ENCODE assay signal across 23 cellular contexts in genomic region chr10:33666686-33667480, GRCh38.
DNase-seq lines count a peak whose midpoint lies in the region; ATAC-seq, FAIRE-seq and TF ChIP-seq lines count a peak whose summit lies in the region.
"Had no signal": no experiment of that assay in that cellular context is flagged by ENCODE, and none has a peak within 500 bp of the region (broad histone marks: within the 10 kb centered on the region; RNA-seq: fewer than 3 reads in every experiment).

No MANE protein-coding gene starts in this region.

- H3K4me3 Mint-ChIP-seq in astrocyte (ENCODE audit: unreplicated experiment) (no peak overlapping the region), WTC11 (no peak overlapping the region)
- H3K4me3 Mint-ChIP-seq in CD4-positive, alpha-beta T cell = no peak overlapping the region
- H3K4me3 Mint-ChIP-seq: activated CD4-positive, alpha-beta T cell treated with anti-CD3 and anti-CD28 coated beads for 36 hours; activated naive CD8-positive, alpha-beta T cell treated with anti-CD3 and anti-CD28 coated beads, Interleukin-2, amount 50 U/mL, for 24 hours had no signal

- POLR2A ChIA-PET in CD4-positive, alpha-beta T cell (lab: Charles Lee) = no interaction called here
- POLR2A ChIA-PET in WTC11 (lab: Charles Lee) = no interaction called here

- H2AFZ ChIP-seq in astrocyte (ENCODE audit: low read depth, low read length) = no peak overlapping the region
- H2AFZ ChIP-seq in osteoblast (ENCODE audit: low read length) = peak overlapping the region; percentile 4
- H2AFZ ChIP-seq: PC-9 had no signal

- H3K27ac ChIP-seq in astrocyte (ENCODE audit: low read depth, low read length) (no peak overlapping the region), osteoblast (ENCODE audit: low read depth, low read length) (no peak overlapping the region)
- no peak overlapping the region for H3K27ac ChIP-seq in CD4-positive, alpha-beta T cell (ENCODE audit: low read depth, low read length)
- H3K27ac ChIP-seq: cardiac muscle cell, dorsolateral prefrontal cortex, PC-9, spleen had no signal

- no peak overlapping the region for H3K27ac Mint-ChIP-seq in astrocyte (ENCODE audit: unreplicated experiment)
- H3K27ac Mint-ChIP-seq in CD4-positive, alpha-beta T cell = no peak overlapping the region
- H3K27ac Mint-ChIP-seq in WTC11 = no peak overlapping the region
- H3K27ac Mint-ChIP-seq: activated CD4-positive, alpha-beta T cell treated with anti-CD3 and anti-CD28 coated beads for 36 hours; activated naive CD8-positive, alpha-beta T cell treated with anti-CD3 and anti-CD28 coated beads, Interleukin-2, amount 50 U/mL, for 24 hours had no signal

- intact Hi-C loops in Right ventricle myocardium superior (cut with DNase I) = no loop called here
- intact Hi-C loops in CD4-positive, alpha-beta T cell (cut with DNase I, micrococcal nuclease) = no loop called here

- TF ChIP-seq CTCF in astrocyte (IDR thresholded peaks at IDR 0.05; ENCODE audit: insufficient read depth, low read depth, low read length) = no peak
- TF ChIP-seq CTCF in osteoblast (IDR thresholded peaks at IDR 0.05; ENCODE audit: extremely low read depth, low read depth, low read length) = no peak
- no peak for TF ChIP-seq CTCF in CD4-positive, alpha-beta T cell (IDR thresholded peaks at IDR 0.05)
- no peak for TF ChIP-seq CTCF in WTC11 (IDR thresholded peaks at IDR 0.05)

- H3K36me3 ChIP-seq in astrocyte (ENCODE audit: insufficient read depth, low read length) = no peaks in the 10 kb centered on the region
- H3K36me3 ChIP-seq in osteoblast (ENCODE audit: insufficient read depth, low read length) = no peaks in the 10 kb centered on the region
- H3K36me3 ChIP-seq: BE2C, cardiac muscle cell, spleen had no signal

- no peak overlapping the region for H3K4me2 ChIP-seq in astrocyte (ENCODE audit: low read length)
- no peak overlapping the region for H3K4me2 ChIP-seq in osteoblast (ENCODE audit: insufficient read depth, low read length)
- H3K4me2 ChIP-seq: PC-9 had no signal

- ATAC-seq in Right ventricle myocardium superior (ENCODE audit: poor library complexity) (no peak), GM18511 (IDR thresholded peaks at IDR 0.05; ENCODE audit: unreplicated experiment) (no peak), WTC11 (no peak)
- no peak for ATAC-seq in CD4-positive, alpha-beta T cell (ENCODE audit: poor library complexity)
- ATAC-seq: activated CD4-positive, alpha-beta T cell treated with anti-CD3 and anti-CD28 coated beads for 36 hours; activated naive CD8-positive, alpha-beta T cell treated with anti-CD3 and anti-CD28 coated beads, Interleukin-2, amount 50 U/mL, for 24 hours; left lobe of liver had no signal

- peak; percentile 83 for DNase-seq in KBM-7
- peak; percentile 69 to 78 for DNase-seq in NOMO-1 (lab: John Stamatoyannopoulos, UW; ENCODE audit: unreplicated experiment in 2 of 2)
- peak; percentile 52 for DNase-seq in astrocyte (ENCODE audit: low read depth)
- no peak for DNase-seq in osteoblast (ENCODE audit: insufficient read length, low spot score, missing footprints)
- no peak for DNase-seq in Right ventricle myocardium superior
- DNase-seq in CD4-positive, alpha-beta T cell = no peak
- DNase-seq in WTC11 (ENCODE audit: low spot score) = no peak
- DNase-seq: activated CD4-positive, alpha-beta T cell treated with anti-CD3 and anti-CD28 coated beads for 36 hours; activated naive CD8-positive, alpha-beta T cell treated with anti-CD3 and anti-CD28 coated beads, Interleukin-2, amount 50 U/mL, for 24 hours; BE2C; dorsolateral prefrontal cortex; erythroblast; NCI-H526 treated with DMSO at 0.1 percent for 48 hours; PC-9; spleen; stimulated activated CD4-positive, alpha-beta T cell treated with anti-CD3 and anti-CD28 coated beads, Interleukin-4, amount 100 ng/mL, for 4 hours; T1000 had no signal

- no peaks in the 10 kb centered on the region for H3K9me3 ChIP-seq in astrocyte (ENCODE audit: insufficient read depth, low read depth, low read length)
- H3K9me3 ChIP-seq in osteoblast (ENCODE audit: low read depth, low read length) = no peaks in the 10 kb centered on the region
- no peaks in the 10 kb centered on the region for H3K9me3 ChIP-seq in CD4-positive, alpha-beta T cell (ENCODE audit: control insufficient read depth, low read length)
- H3K9me3 ChIP-seq: BE2C had no signal

- H3K27me3 ChIP-seq in astrocyte (ENCODE audit: insufficient read depth, low read length) (no peaks in the 10 kb centered on the region), osteoblast (ENCODE audit: insufficient read depth, low read length) (no peaks in the 10 kb centered on the region)
- no peaks in the 10 kb centered on the region for H3K27me3 ChIP-seq in CD4-positive, alpha-beta T cell (ENCODE audit: control insufficient read depth, insufficient read depth, low read length)
- H3K27me3 ChIP-seq: BE2C, cardiac muscle cell, dorsolateral prefrontal cortex, spleen had no signal

- H3K27me3 Mint-ChIP-seq in astrocyte (ENCODE audit: low read depth, unreplicated experiment) (peaks cover 3% of the 10 kb centered on the region), WTC11 (ENCODE audit: low read depth) (no peaks in the 10 kb centered on the region; the same call in 1 of the 2 replicates)
- peaks cover 2% of the 10 kb centered on the region for H3K27me3 Mint-ChIP-seq in CD4-positive, alpha-beta T cell

- H3K9me3 Mint-ChIP-seq in astrocyte (ENCODE audit: unreplicated experiment) (no peaks in the 10 kb centered on the region), WTC11 (peaks cover 14% of the 10 kb centered on the region)
- peaks cover 2% of the 10 kb centered on the region for H3K9me3 Mint-ChIP-seq in CD4-positive, alpha-beta T cell

- H4K20me1 ChIP-seq in astrocyte (ENCODE audit: insufficient read depth, low read length) (no peaks in the 10 kb centered on the region), osteoblast (ENCODE audit: insufficient read depth, low read length) (no peaks in the 10 kb centered on the region)

- H3K79me2 ChIP-seq in astrocyte (ENCODE audit: insufficient read depth, low read length) = no peaks in the 10 kb centered on the region
- H3K79me2 ChIP-seq in osteoblast (ENCODE audit: insufficient read depth, low read length) = no peaks in the 10 kb centered on the region

- H3K4me3 ChIP-seq in astrocyte (ENCODE audit: insufficient read depth, low read depth, low read length) = no peak overlapping the region
- H3K4me3 ChIP-seq in osteoblast (ENCODE audit: insufficient read depth, low read length) = no peak overlapping the region
- H3K4me3 ChIP-seq: cardiac muscle cell, dorsolateral prefrontal cortex, PC-9, spleen had no signal

- no peaks in the 10 kb centered on the region for H3K36me3 Mint-ChIP-seq in astrocyte (ENCODE audit: low read depth, unreplicated experiment)
- H3K36me3 Mint-ChIP-seq in CD4-positive, alpha-beta T cell (ENCODE audit: low read depth) = no peaks in the 10 kb centered on the region
- peaks cover 8% of the 10 kb centered on the region for H3K36me3 Mint-ChIP-seq in WTC11

- CTCF ChIA-PET in CD4-positive, alpha-beta T cell (lab: Charles Lee) = no interaction called here
- CTCF ChIA-PET in WTC11 (lab: Charles Lee) = no interaction called here

- in situ Hi-C loops in KBM-7 (cut with MboI; ENCODE audit: low pct_unique_long_range_greater_than_20kb, low sequenced_read_pairs) = no loop called here

- H3K4me1 Mint-ChIP-seq in astrocyte (ENCODE audit: low read depth, unreplicated experiment) = peaks cover 13% of the 10 kb centered on the region
- H3K4me1 Mint-ChIP-seq in CD4-positive, alpha-beta T cell (ENCODE audit: low read depth) = no peaks in the 10 kb centered on the region
- H3K4me1 Mint-ChIP-seq in WTC11 = peaks cover 7% of the 10 kb centered on the region
- H3K4me1 Mint-ChIP-seq: activated CD4-positive, alpha-beta T cell treated with anti-CD3 and anti-CD28 coated beads for 36 hours had no signal

- no peak overlapping the region for H3K9ac ChIP-seq in astrocyte (ENCODE audit: low read length)

- peaks cover 6% of the 10 kb centered on the region for H3K4me1 ChIP-seq in astrocyte (ENCODE audit: insufficient read depth, low read length)
- peaks cover 2% of the 10 kb centered on the region for H3K4me1 ChIP-seq in osteoblast (ENCODE audit: insufficient read depth, low read length)

- FAIRE-seq in astrocyte (lab: Jason Lieb, UNC) = no peak
- FAIRE-seq: D721Med, G401.6, GM12892 had no signal

TF ChIP-seq in WTC11, 78 proteins besides CTCF, POLR2A, EP300 and RAD21:
- TF ChIP-seq, protein P1, sequence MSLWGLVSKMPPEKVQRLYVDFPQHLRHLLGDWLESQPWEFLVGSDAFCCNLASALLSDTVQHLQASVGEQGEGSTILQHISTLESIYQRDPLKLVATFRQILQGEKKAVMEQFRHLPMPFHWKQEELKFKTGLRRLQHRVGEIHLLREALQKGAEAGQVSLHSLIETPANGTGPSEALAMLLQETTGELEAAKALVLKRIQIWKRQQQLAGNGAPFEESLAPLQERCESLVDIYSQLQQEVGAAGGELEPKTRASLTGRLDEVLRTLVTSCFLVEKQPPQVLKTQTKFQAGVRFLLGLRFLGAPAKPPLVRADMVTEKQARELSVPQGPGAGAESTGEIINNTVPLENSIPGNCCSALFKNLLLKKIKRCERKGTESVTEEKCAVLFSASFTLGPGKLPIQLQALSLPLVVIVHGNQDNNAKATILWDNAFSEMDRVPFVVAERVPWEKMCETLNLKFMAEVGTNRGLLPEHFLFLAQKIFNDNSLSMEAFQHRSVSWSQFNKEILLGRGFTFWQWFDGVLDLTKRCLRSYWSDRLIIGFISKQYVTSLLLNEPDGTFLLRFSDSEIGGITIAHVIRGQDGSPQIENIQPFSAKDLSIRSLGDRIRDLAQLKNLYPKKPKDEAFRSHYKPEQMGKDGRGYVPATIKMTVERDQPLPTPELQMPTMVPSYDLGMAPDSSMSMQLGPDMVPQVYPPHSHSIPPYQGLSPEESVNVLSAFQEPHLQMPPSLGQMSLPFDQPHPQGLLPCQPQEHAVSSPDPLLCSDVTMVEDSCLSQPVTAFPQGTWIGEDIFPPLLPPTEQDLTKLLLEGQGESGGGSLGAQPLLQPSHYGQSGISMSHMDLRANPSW (CRISPR knock-in tag; conservative IDR thresholded peaks at IDR 0.05; ENCODE audit: low read depth) = no peak

Comparison
In these comparisons a context has a peak if more than half of its experiments do, and no peak if none do; other contexts are left out.
1. DNase-seq: peak in KBM-7 (single experiment), NOMO-1 (2 of 2) and astrocyte (single experiment); none in osteoblast (single experiment), Right ventricle myocardium superior (single experiment), CD4-positive, alpha-beta T cell (0 of 10) and WTC11 (single experiment).